ENCODE assay signal across 35 cellular contexts in genomic region chr18:1467461-1467964, GRCh38.
"Had no signal": no experiment of that assay in that cellular context is flagged by ENCODE, and none has a peak within 500 bp of the region (broad histone marks: within the 10 kb centered on the region; RNA-seq: fewer than 3 reads in every experiment).

No MANE protein-coding gene starts in this region.

- H3K27me3 ChIP-seq: adrenal gland, ascending aorta, body of pancreas, brain microvascular endothelial cell, breast epithelium, cardiac muscle cell had no signal

- H3K4me3 ChIP-seq: adrenal gland, ascending aorta, body of pancreas, breast epithelium, cardiac muscle cell had no signal

- ATAC-seq: activated naive CD4-positive, alpha-beta T cell treated with anti-CD3 and anti-CD28 coated beads, Interleukin-2, amount 50 U/mL, for 72 hours; activated naive CD8-positive, alpha-beta T cell treated with anti-CD3 and anti-CD28 coated beads, Interleukin-2, amount 50 U/mL, for 24 hours; activated T-cell treated with anti-CD3 and anti-CD28 coated beads, Interleukin-2, amount 50 U/mL, for 4 hours; activated T-cell treated with anti-CD3 and anti-CD28 coated beads, Interleukin-2, amount 50 U/mL, for 72 hours; activated T-helper 17 cell treated with anti-CD3 and anti-CD28 coated beads, Interleukin-2, amount 50 U/mL, for 72 hours; body of pancreas had no signal

- H3K36me3 ChIP-seq: adrenal gland, ascending aorta, brain microvascular endothelial cell, breast epithelium, cardiac muscle cell had no signal

- FAIRE-seq: astrocyte, bronchial epithelial cell had no signal

- H3K4me1 ChIP-seq: adrenal gland, ascending aorta, body of pancreas, breast epithelium had no signal

- DNase-seq: activated effector memory CD4-positive, alpha-beta T cell treated with anti-CD3 and anti-CD28 coated beads, Interleukin-2, amount 50 U/mL, for 16 hours; activated effector memory CD4-positive, alpha-beta T cell treated with Interleukin-2 at 50 U/mL for 16 hours; activated gamma-delta T cell; activated gamma-delta T cell treated with Interleukin-2 at 50 U/mL for 16 hours; activated naive CD4-positive, alpha-beta T cell; activated naive CD4-positive, alpha-beta T cell treated with anti-CD3 and anti-CD28 coated beads for 36 hours; activated naive CD4-positive, alpha-beta T cell treated with anti-CD3 and anti-CD28 coated beads, Interleukin-2, amount 10 ng/mL, durations not matched to agents 7 days and 5 days; activated naive CD4-positive, alpha-beta T cell treated with anti-CD3 and anti-CD28 coated beads, Interleukin-2, amount 50 U/mL, for 16 hours; activated naive CD4-positive, alpha-beta T cell treated with Interleukin-2 at 50 U/mL for 16 hours; activated naive CD8-positive, alpha-beta T cell treated with anti-CD3 and anti-CD28 coated beads for 36 hours; activated naive CD8-positive, alpha-beta T cell treated with anti-CD3 and anti-CD28 coated beads, Interleukin-2, amount 10 ng/mL, durations not matched to agents 7 days and 5 days; activated naive CD8-positive, alpha-beta T cell treated with anti-CD3 and anti-CD28 coated beads, Interleukin-2, amount 50 U/mL, for 24 hours; activated T-cell treated with anti-CD3 and anti-CD28 coated beads for 4 hours; activated T-cell treated with anti-CD3 and anti-CD28 coated beads, Interleukin-2, amount 50 U/mL, for 1 hour; activated T-cell treated with anti-CD3 and anti-CD28 coated beads, Interleukin-2, amount 50 U/mL, for 24 hours; activated T-cell treated with anti-CD3 and anti-CD28 coated beads, Interleukin-2, amount 50 U/mL, for 4 hours; activated T-cell treated with anti-CD3 and anti-CD28 coated beads, Interleukin-2, amount 50 U/mL, for 48 hours; activated T-cell treated with anti-CD3 and anti-CD28 coated beads, Interleukin-2, amount 50 U/mL, for 72 hours; adrenal gland; amniotic stem cell; amygdala; anterior cingulate cortex; aorta; body of pancreas; brain microvascular endothelial cell; caudate nucleus; central memory CD4-positive, alpha-beta T cell; cerebellar nuclear complex had no signal

- H3K27ac ChIP-seq: adrenal gland, ascending aorta, body of pancreas, brain microvascular endothelial cell, breast epithelium, cardiac muscle cell had no signal

- H3K9me3 ChIP-seq: adrenal gland, ascending aorta, body of pancreas, breast epithelium had no signal
